25 cellular contexts compared by ENCODE assay signal in the genomic region with DNA sequence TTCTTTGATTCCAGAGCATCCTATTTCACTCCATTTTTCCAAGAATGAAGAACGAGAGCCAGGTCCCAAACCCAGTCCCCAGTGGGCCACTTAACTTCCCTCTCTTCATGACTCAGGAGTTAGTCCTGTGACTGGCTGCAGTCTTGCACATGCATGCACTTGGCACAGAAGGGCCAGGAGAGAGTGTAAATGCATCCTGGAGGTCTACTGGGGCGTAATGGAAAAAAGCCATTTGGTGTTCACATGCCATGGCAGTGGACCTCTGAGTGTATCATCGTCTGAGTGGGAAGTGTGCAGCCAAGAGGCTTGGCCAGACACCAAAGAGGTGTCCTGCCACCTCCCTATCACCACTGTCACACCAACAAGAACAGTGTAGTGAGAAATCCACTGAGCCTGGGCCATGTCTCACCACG. TPM values are rescaled to one million over a fixed set of nuclear protein-coding genes. Genes with fewer than 3 reads are reported as not detected.
DNase-seq lines count a peak whose midpoint lies in the region; TF ChIP-seq lines count a peak whose summit lies in the region.
"Had no signal": no experiment of that assay in that cellular context is flagged by ENCODE, and none has a peak within 500 bp of the region (broad histone marks: within the 10 kb centered on the region; RNA-seq: fewer than 3 reads in every experiment).

No MANE protein-coding gene starts in this region.

- peaks cover 4% of the 10 kb centered on the region for H3K9me3 Mint-ChIP-seq in chondrocyte (ENCODE audit: low read depth)
- H3K9me3 Mint-ChIP-seq in activated CD4-positive, alpha-beta T cell treated with anti-CD3 and anti-CD28 coated beads, Interleukin-2, amount 10 ng/mL, durations not matched to agents 7 days and 5 days = peaks cover 13% of the 10 kb centered on the region

- H3K36me3 ChIP-seq in right atrium auricular region = no peaks in the 10 kb centered on the region
- H3K36me3 ChIP-seq in ovary = no peaks in the 10 kb centered on the region
- H3K36me3 ChIP-seq: Peyer's patch, sigmoid colon had no signal

- POLR2A ChIA-PET in activated CD4-positive, alpha-beta T cell treated with anti-CD3 and anti-CD28 coated beads, Interleukin-2, amount 10 ng/mL, durations not matched to agents 7 days and 5 days (lab: Charles Lee) = no interaction called here

- H3K4me1 Mint-ChIP-seq in chondrocyte (ENCODE audit: low read depth) = peaks cover 10% of the 10 kb centered on the region
- H3K4me1 Mint-ChIP-seq in activated CD4-positive, alpha-beta T cell treated with anti-CD3 and anti-CD28 coated beads, Interleukin-2, amount 10 ng/mL, durations not matched to agents 7 days and 5 days = peaks cover 10% of the 10 kb centered on the region
- H3K4me1 Mint-ChIP-seq: memory B cell had no signal

- TF ChIP-seq POLR2A in ovary (IDR thresholded peaks at IDR 0.05) = no peak

- H3K27ac Mint-ChIP-seq in chondrocyte (ENCODE audit: unreplicated experiment) = peak overlapping the region; percentile 29
- H3K27ac Mint-ChIP-seq in activated CD4-positive, alpha-beta T cell treated with anti-CD3 and anti-CD28 coated beads, Interleukin-2, amount 10 ng/mL, durations not matched to agents 7 days and 5 days = no peak overlapping the region
- H3K27ac Mint-ChIP-seq: memory B cell had no signal

- no peak overlapping the region for H3K27ac ChIP-seq in right atrium auricular region
- no peak overlapping the region for H3K27ac ChIP-seq in ovary
- H3K27ac ChIP-seq: Peyer's patch, sigmoid colon, SK-N-MC had no signal

- no peaks in the 10 kb centered on the region for H3K27me3 ChIP-seq in right atrium auricular region
- no peaks in the 10 kb centered on the region for H3K27me3 ChIP-seq in ovary
- H3K27me3 ChIP-seq: Peyer's patch, sigmoid colon had no signal

- no peak for TF ChIP-seq EP300 in ovary (IDR thresholded peaks at IDR 0.05)

- intact Hi-C loops in ovary (cut with DNase I) = no loop called here

- H3K4me1 ChIP-seq in right atrium auricular region (peaks cover 0 to 4% of the 10 kb centered on the region in 2 donors), ovary (ENCODE audit: insufficient read depth) (no peaks in the 10 kb centered on the region)
- H3K4me1 ChIP-seq: Peyer's patch, sigmoid colon had no signal

- peaks cover 1% of the 10 kb centered on the region for H3K36me3 Mint-ChIP-seq in chondrocyte (ENCODE audit: low read depth)
- peaks cover 4% of the 10 kb centered on the region for H3K36me3 Mint-ChIP-seq in activated CD4-positive, alpha-beta T cell treated with anti-CD3 and anti-CD28 coated beads, Interleukin-2, amount 10 ng/mL, durations not matched to agents 7 days and 5 days (ENCODE audit: low read depth)
- H3K36me3 Mint-ChIP-seq: CD4-positive, alpha-beta memory T cell had no signal

- TF ChIP-seq CTCF in chondrocyte (IDR thresholded peaks at IDR 0.05) (no peak), right atrium auricular region (IDR thresholded peaks at IDR 0.05) (no peak), ovary (IDR thresholded peaks at IDR 0.05) (no peak)

- H3K9me3 ChIP-seq in right atrium auricular region (no peaks in the 10 kb centered on the region), ovary (no peaks in the 10 kb centered on the region)
- H3K9me3 ChIP-seq: Peyer's patch had no signal

- H3K4me3 Mint-ChIP-seq in chondrocyte (ENCODE audit: unreplicated experiment) = no peak overlapping the region
- H3K4me3 Mint-ChIP-seq in activated CD4-positive, alpha-beta T cell treated with anti-CD3 and anti-CD28 coated beads, Interleukin-2, amount 10 ng/mL, durations not matched to agents 7 days and 5 days = no peak overlapping the region
- H3K4me3 Mint-ChIP-seq: CD4-positive, alpha-beta memory T cell; memory B cell; naive B cell had no signal

- CTCF ChIA-PET in activated CD4-positive, alpha-beta T cell treated with anti-CD3 and anti-CD28 coated beads, Interleukin-2, amount 10 ng/mL, durations not matched to agents 7 days and 5 days (lab: Charles Lee) = interaction anchor here (0.6 to 1.6 kb wide), 4 partner anchors 13 to 276 kb away, joined by 3 to 6 read pairs (median 4); no protein-coding TSS in a partner anchor

- H3K27me3 Mint-ChIP-seq in chondrocyte (ENCODE audit: low read depth) = no peaks in the 10 kb centered on the region
- peaks cover 3% of the 10 kb centered on the region for H3K27me3 Mint-ChIP-seq in activated CD4-positive, alpha-beta T cell treated with anti-CD3 and anti-CD28 coated beads, Interleukin-2, amount 10 ng/mL, durations not matched to agents 7 days and 5 days

- DNase-seq in EH (ENCODE audit: low read depth) = peak; percentile 5
- no peak for DNase-seq in chondrocyte (ENCODE audit: low spot score)
- peak; percentile 64 for DNase-seq in right atrium auricular region (ENCODE audit: low spot score)
- peak; percentile 26 for DNase-seq in skeletal muscle cell (ENCODE audit: low read depth)
- no peak for DNase-seq in ovary
- DNase-seq in NCI-H1417 (lab: John Stamatoyannopoulos, UW) = no peak
- no peak for DNase-seq in activated CD4-positive, alpha-beta T cell treated with anti-CD3 and anti-CD28 coated beads, Interleukin-2, amount 10 ng/mL, durations not matched to agents 7 days and 5 days
- no peak for DNase-seq in NCI-H1930 (lab: John Stamatoyannopoulos, UW)
- DNase-seq: activated CD4-positive, alpha-beta T cell treated with anti-CD3 and anti-CD28 coated beads, Interleukin-2, amount 50 U/mL, for 4 hours; activated effector memory CD4-positive, alpha-beta T cell treated with anti-CD3 and anti-CD28 coated beads, Interleukin-2, amount 50 U/mL, for 16 hours; DMS53; effector CD4-positive, alpha-beta T cell; erythroblast; Karpas-422; kidney; naive B cell; NCI-H1092 treated with DMSO at 0.1 percent for 48 hours; NCI-H2081; NCI-H510A; NK-92 treated with Interleukin-12 subunit alpha and Interleukin-12 subunit beta, amount 100 ng/mL, for 24 hours; Peyer's patch; sigmoid colon had no signal

- H3K4me3 ChIP-seq in right atrium auricular region = no peak overlapping the region
- no peak overlapping the region for H3K4me3 ChIP-seq in skeletal muscle cell (ENCODE audit: low read depth, low read length)
- no peak overlapping the region for H3K4me3 ChIP-seq in ovary
- H3K4me3 ChIP-seq: Peyer's patch, sigmoid colon, SK-N-MC had no signal

- WGBS in ovary, 3 donors = 84 to 90% (median 85%) methylated on average over 4 of the region's 4 CpGs

RNA-seq across cellular contexts. Expression of a gene that starts 15.1 kb away (rescaled TPM):
- total RNA-seq in chondrocyte (53.3 to 54.9 TPM (median 53.4 TPM) in 3 replicates), right atrium auricular region (10 to 100 TPM; 15.9 to 33.6 TPM), ovary (10 to 100 TPM; 25.2 to 52.4 (median 42.5) TPM)
- 10 to 100 TPM; 61.5 to 63.1 TPM for polyA plus RNA-seq in ovary
- 10 to 100 TPM; 57.3 to 57.9 TPM for total RNA-seq in activated CD4-positive, alpha-beta T cell treated with anti-CD3 and anti-CD28 coated beads, Interleukin-2, amount 10 ng/mL, durations not matched to agents 7 days and 5 days

Comparison
In these comparisons a context has a peak if more than half of its experiments do, and no peak if none do; other contexts are left out.
1. DNase-seq: peak in EH (single experiment), right atrium auricular region (single experiment) and skeletal muscle cell (single experiment); none in chondrocyte (single experiment), ovary (0 of 5), NCI-H1417 (0 of 3), activated CD4-positive, alpha-beta T cell treated with anti-CD3 and anti-CD28 coated beads, Interleukin-2, amount 10 ng/mL, durations not matched to agents 7 days and 5 days (single experiment) and NCI-H1930 (0 of 2).